1 cellular context compared by ENCODE assay signal in the genomic region with DNA sequence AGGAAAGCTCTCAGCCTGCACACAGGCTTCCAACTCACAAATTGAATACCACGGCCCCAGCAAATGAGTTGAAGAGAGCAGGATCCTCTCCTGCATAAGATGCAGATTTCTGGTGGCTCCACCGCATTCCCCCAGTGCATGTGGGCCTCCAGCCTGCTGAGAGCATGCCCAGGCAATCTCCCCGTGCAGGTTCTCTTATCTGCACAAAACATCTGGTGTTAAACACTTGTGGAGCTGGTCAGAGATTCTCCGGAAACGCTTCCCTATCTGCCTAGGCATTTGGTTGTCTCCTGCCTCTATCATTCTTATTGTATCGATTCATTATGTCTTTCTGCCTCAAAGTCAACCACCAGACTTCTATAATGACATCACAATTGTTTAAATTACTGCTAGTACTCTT.
TF ChIP-seq lines count a peak whose summit lies in the region.

No MANE protein-coding gene starts in this region.

TF ChIP-seq in HepG2, 621 proteins besides CTCF, POLR2A, EP300 and RAD21 (continued from another document):
- TF ChIP-seq, protein P1, sequence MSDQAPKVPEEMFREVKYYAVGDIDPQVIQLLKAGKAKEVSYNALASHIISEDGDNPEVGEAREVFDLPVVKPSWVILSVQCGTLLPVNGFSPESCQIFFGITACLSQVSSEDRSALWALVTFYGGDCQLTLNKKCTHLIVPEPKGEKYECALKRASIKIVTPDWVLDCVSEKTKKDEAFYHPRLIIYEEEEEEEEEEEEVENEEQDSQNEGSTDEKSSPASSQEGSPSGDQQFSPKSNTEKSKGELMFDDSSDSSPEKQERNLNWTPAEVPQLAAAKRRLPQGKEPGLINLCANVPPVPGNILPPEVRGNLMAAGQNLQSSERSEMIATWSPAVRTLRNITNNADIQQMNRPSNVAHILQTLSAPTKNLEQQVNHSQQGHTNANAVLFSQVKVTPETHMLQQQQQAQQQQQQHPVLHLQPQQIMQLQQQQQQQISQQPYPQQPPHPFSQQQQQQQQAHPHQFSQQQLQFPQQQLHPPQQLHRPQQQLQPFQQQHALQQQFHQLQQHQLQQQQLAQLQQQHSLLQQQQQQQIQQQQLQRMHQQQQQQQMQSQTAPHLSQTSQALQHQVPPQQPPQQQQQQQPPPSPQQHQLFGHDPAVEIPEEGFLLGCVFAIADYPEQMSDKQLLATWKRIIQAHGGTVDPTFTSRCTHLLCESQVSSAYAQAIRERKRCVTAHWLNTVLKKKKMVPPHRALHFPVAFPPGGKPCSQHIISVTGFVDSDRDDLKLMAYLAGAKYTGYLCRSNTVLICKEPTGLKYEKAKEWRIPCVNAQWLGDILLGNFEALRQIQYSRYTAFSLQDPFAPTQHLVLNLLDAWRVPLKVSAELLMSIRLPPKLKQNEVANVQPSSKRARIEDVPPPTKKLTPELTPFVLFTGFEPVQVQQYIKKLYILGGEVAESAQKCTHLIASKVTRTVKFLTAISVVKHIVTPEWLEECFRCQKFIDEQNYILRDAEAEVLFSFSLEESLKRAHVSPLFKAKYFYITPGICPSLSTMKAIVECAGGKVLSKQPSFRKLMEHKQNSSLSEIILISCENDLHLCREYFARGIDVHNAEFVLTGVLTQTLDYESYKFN (CRISPR knock-in tag; conservative IDR thresholded peaks at IDR 0.05): no peak
- no peak for TF ChIP-seq DPF2 (CRISPR knock-in tag; IDR thresholded peaks at IDR 0.05; ENCODE audit: borderline replicate concordance, low read depth)
- TF ChIP-seq, protein P2, sequence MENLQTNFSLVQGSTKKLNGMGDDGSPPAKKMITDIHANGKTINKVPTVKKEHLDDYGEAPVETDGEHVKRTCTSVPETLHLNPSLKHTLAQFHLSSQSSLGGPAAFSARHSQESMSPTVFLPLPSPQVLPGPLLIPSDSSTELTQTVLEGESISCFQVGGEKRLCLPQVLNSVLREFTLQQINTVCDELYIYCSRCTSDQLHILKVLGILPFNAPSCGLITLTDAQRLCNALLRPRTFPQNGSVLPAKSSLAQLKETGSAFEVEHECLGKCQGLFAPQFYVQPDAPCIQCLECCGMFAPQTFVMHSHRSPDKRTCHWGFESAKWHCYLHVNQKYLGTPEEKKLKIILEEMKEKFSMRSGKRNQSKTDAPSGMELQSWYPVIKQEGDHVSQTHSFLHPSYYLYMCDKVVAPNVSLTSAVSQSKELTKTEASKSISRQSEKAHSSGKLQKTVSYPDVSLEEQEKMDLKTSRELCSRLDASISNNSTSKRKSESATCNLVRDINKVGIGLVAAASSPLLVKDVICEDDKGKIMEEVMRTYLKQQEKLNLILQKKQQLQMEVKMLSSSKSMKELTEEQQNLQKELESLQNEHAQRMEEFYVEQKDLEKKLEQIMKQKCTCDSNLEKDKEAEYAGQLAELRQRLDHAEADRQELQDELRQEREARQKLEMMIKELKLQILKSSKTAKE (CRISPR knock-in tag; IDR thresholded peaks at IDR 0.05; ENCODE audit: borderline replicate concordance): no peak
- TF ChIP-seq ZNF772 (CRISPR knock-in tag; IDR thresholded peaks at IDR 0.05): no peak
- TF ChIP-seq, protein P3, sequence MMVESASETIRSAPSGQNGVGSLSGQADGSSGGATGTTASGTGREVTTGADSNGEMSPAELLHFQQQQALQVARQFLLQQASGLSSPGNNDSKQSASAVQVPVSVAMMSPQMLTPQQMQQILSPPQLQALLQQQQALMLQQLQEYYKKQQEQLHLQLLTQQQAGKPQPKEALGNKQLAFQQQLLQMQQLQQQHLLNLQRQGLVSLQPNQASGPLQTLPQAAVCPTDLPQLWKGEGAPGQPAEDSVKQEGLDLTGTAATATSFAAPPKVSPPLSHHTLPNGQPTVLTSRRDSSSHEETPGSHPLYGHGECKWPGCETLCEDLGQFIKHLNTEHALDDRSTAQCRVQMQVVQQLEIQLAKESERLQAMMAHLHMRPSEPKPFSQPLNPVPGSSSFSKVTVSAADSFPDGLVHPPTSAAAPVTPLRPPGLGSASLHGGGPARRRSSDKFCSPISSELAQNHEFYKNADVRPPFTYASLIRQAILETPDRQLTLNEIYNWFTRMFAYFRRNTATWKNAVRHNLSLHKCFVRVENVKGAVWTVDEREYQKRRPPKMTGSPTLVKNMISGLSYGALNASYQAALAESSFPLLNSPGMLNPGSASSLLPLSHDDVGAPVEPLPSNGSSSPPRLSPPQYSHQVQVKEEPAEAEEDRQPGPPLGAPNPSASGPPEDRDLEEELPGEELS (CRISPR knock-in tag; IDR thresholded peaks at IDR 0.05): no peak
- TF ChIP-seq KAT8 (CRISPR knock-in tag; IDR thresholded peaks at IDR 0.05): no peak
- TF ChIP-seq ZNF33B (CRISPR knock-in tag; IDR thresholded peaks at IDR 0.05): no peak
TF ChIP-seq in HepG2: peak in this region for 0.
